Comparison of ENCODE assay signal across 1 cellular context in genomic region chr13:99215466-99215865, GRCh38.
TF ChIP-seq lines count a peak whose summit lies in the region.

No MANE protein-coding gene starts in this region.

TF ChIP-seq in WTC11, 78 proteins besides CTCF, POLR2A, EP300 and RAD21 (continued from another document):
- TF ChIP-seq HMGA2 (CRISPR knock-in tag; IDR thresholded peaks at IDR 0.05) (no peak), E2F4 (CRISPR knock-in tag; IDR thresholded peaks at IDR 0.05; ENCODE audit: borderline replicate concordance, low read depth) (no peak), KAT7 (CRISPR knock-in tag; IDR thresholded peaks at IDR 0.05; ENCODE audit: borderline replicate concordance) (no peak)
